2 cellular contexts compared by ENCODE assay signal in genomic region chr17:28426081-28426519, GRCh38.
TF ChIP-seq lines count a peak whose summit lies in the region.

No MANE protein-coding gene starts in this region.

TF ChIP-seq in HCT116, 20 proteins besides CTCF, POLR2A, EP300 and RAD21 (continued from another document):
- no peak for TF ChIP-seq FOSL1 (IDR thresholded peaks at IDR 0.05; ENCODE audit: low read depth)
- TF ChIP-seq ZBTB33 (IDR thresholded peaks at IDR 0.05; ENCODE audit: extremely low read depth, insufficient replicate concordance, low read length): no peak
- no peak for TF ChIP-seq EZH2phosphoT487 (IDR thresholded peaks at IDR 0.05; ENCODE audit: borderline replicate concordance)
- TF ChIP-seq JUND (IDR thresholded peaks at IDR 0.05): no peak
- TF ChIP-seq POLR2AphosphoS5 (IDR thresholded peaks at IDR 0.05; ENCODE audit: low read depth, low read length): no peak
- TF ChIP-seq TCF7L2 (IDR thresholded peaks at IDR 0.05; ENCODE audit: borderline replicate concordance, extremely low read depth, insufficient read depth, insufficient read length): no peak
- TF ChIP-seq REST (IDR thresholded peaks at IDR 0.05; ENCODE audit: low read depth): no peak
- no peak for TF ChIP-seq EGR1 (IDR thresholded peaks at IDR 0.05; ENCODE audit: low read depth)
- no peak for TF ChIP-seq ATF3 (IDR thresholded peaks at IDR 0.05)
- TF ChIP-seq MAX (IDR thresholded peaks at IDR 0.05): no peak

TF ChIP-seq in liver, 16 proteins besides CTCF, POLR2A, EP300 and RAD21 (continued from another document):
- TF ChIP-seq ZBTB33 (IDR thresholded peaks at IDR 0.05): no peak
- no peak for TF ChIP-seq TAF1 (conservative IDR thresholded peaks at IDR 0.05)
- no peak for TF ChIP-seq SP1 (IDR thresholded peaks at IDR 0.05)
- TF ChIP-seq MAX (IDR thresholded peaks at IDR 0.05): no peak
- TF ChIP-seq JUND (IDR thresholded peaks at IDR 0.05): no peak
- no peak for TF ChIP-seq NR2F2 (IDR thresholded peaks at IDR 0.05)
- no peak for TF ChIP-seq REST (IDR thresholded peaks at IDR 0.05)
- TF ChIP-seq HNF4A (conservative IDR thresholded peaks at IDR 0.05): no peak
- TF ChIP-seq EGR1 (IDR thresholded peaks at IDR 0.05; ENCODE audit: low read depth in 2 of 2): no peak
- TF ChIP-seq GABPA (IDR thresholded peaks at IDR 0.05 in 1 of 2, conservative IDR thresholded peaks at IDR 0.05 in 1 of 2): no peak
TF ChIP-seq in liver: peak in this region for 0.
